In genomic region chr1:168687796-168688195, GRCh38 we compare ENCODE assay signal across 20 cellular contexts. TPM values are rescaled to one million over a fixed set of nuclear protein-coding genes. Genes with fewer than 3 reads are reported as not detected.
DNase-seq lines count a peak whose midpoint lies in the region; FAIRE-seq and TF ChIP-seq lines count a peak whose summit lies in the region.
"Had no signal": no experiment of that assay in that cellular context is flagged by ENCODE, and none has a peak within 500 bp of the region (broad histone marks: within the 10 kb centered on the region; RNA-seq: fewer than 3 reads in every experiment).

No MANE protein-coding gene starts in this region.

- H3K79me2 ChIP-seq in H1 (ENCODE audit: control insufficient read depth in 1 of 2, insufficient read depth in 2 of 2, low read length in 2 of 2) = no peaks in the 10 kb centered on the region

- no peak overlapping the region for H4K91ac ChIP-seq in H1 (replicated peaks; ENCODE audit: insufficient read length, low read length)

- H2AK5ac ChIP-seq in H1 (ENCODE audit: low read depth, low read length) = no peak overlapping the region

- no peaks in the 10 kb centered on the region for H4K20me1 ChIP-seq in H1 (replicated peaks in 1 of 2; ENCODE audit: control insufficient read depth in 1 of 2, insufficient read depth in 2 of 2, low read length in 2 of 2)

- no peak overlapping the region for H3K4ac ChIP-seq in H1 (replicated peaks; ENCODE audit: insufficient read length, low read depth, low read length)

- TF ChIP-seq EP300 in Ishikawa (IDR thresholded peaks at IDR 0.05; ENCODE audit: borderline replicate concordance) (no peak), H1 (IDR thresholded peaks at IDR 0.05; ENCODE audit: borderline replicate concordance in 1 of 2, low read depth in 2 of 2, low read length in 2 of 2) (no peak)

- no peaks in the 10 kb centered on the region for H3K27me3 Mint-ChIP-seq in progenitor cell of endocrine pancreas
- H3K27me3 Mint-ChIP-seq: activated CD4-positive, alpha-beta memory T cell treated with anti-CD3 and anti-CD28 coated beads, Interleukin-2, amount 10 ng/mL, durations not matched to agents 7 days and 5 days had no signal

- WGBS in H1 (ENCODE audit: extremely low coverage in 1 of 2, insufficient coverage in 1 of 2, insufficient read length in 1 of 2, insufficient replicate concordance in 2 of 2, low coverage in 1 of 2, low lambda C conversion rate in 2 of 2, missing lambda C conversion rate in 1 of 2), 2 experiments = 85% methylated on average over 3 of the region's 3 CpGs; no CpG with 5 or more reads in 1 of the 2 experiments

- H3K27ac Mint-ChIP-seq in progenitor cell of endocrine pancreas = no peak overlapping the region
- H3K27ac Mint-ChIP-seq: activated CD4-positive, alpha-beta memory T cell treated with anti-CD3 and anti-CD28 coated beads, Interleukin-2, amount 10 ng/mL, durations not matched to agents 7 days and 5 days; CD8-positive, alpha-beta memory T cell had no signal

- no peak overlapping the region for H3K4me2 ChIP-seq in H1 (ENCODE audit: insufficient read depth in 1 of 2, low read depth in 2 of 2, low read length in 2 of 2)

- H2BK20ac ChIP-seq in H1 (ENCODE audit: low read length) = no peak overlapping the region

- no peak overlapping the region for H3K27ac ChIP-seq in H1 (ENCODE audit: low read depth, low read length)
- H3K27ac ChIP-seq: gastrocnemius medialis, HL-60, neutrophil, thoracic aorta had no signal

- no peak overlapping the region for H2BK5ac ChIP-seq in H1 (ENCODE audit: low read depth, low read length)

- peaks cover 3% of the 10 kb centered on the region for H3K9me3 Mint-ChIP-seq in progenitor cell of endocrine pancreas (ENCODE audit: low read depth)

- no peak overlapping the region for H4K5ac ChIP-seq in H1 (ENCODE audit: insufficient read length, low read depth, low read length)

- no peak overlapping the region for H2AFZ ChIP-seq in H1 (ENCODE audit: low read length)

- TF ChIP-seq RAD21 in Ishikawa (IDR thresholded peaks at IDR 0.05; ENCODE audit: low read depth) = peak; percentile 30; the same call in 1 of the 2 replicates
- TF ChIP-seq RAD21 in H1 (IDR thresholded peaks at IDR 0.05 in 1 of 2, conservative IDR thresholded peaks at IDR 0.05 in 1 of 2; ENCODE audit: low read depth in 2 of 2, low read length in 2 of 2) = peak; percentile 58 to 62

- CTCF ChIA-PET in H1 (lab: Charles Lee; ENCODE audit: partially characterized antibody) = interaction anchor here (1.1 to 1.3 kb wide), 3 partner anchors 12 to 14 kb away, joined by 4 read pairs; no protein-coding TSS in a partner anchor

- no peak overlapping the region for H3K9ac ChIP-seq in H1 (replicated peaks in 1 of 4; ENCODE audit: extremely low read depth in 1 of 4, low read depth in 3 of 4, low read length in 3 of 4)

- H3K4me1 Mint-ChIP-seq in progenitor cell of endocrine pancreas (ENCODE audit: low read depth) = peaks cover 14% of the 10 kb centered on the region
- H3K4me1 Mint-ChIP-seq: activated CD4-positive, alpha-beta memory T cell treated with anti-CD3 and anti-CD28 coated beads, Interleukin-2, amount 10 ng/mL, durations not matched to agents 7 days and 5 days; CD8-positive, alpha-beta memory T cell had no signal

- no peaks in the 10 kb centered on the region for H3K23me2 ChIP-seq in H1 (ENCODE audit: low read depth, low read length)

- POLR2A ChIA-PET in H1 (lab: Charles Lee; ENCODE audit: partially characterized antibody) = no interaction called here

- no peak for FAIRE-seq in H1 (lab: Jason Lieb, UNC)

- no peaks in the 10 kb centered on the region for H3K36me3 ChIP-seq in H1 (ENCODE audit: control insufficient read depth in 2 of 4, insufficient read depth in 4 of 4, low read length in 3 of 4)
- H3K36me3 ChIP-seq: gastrocnemius medialis, neutrophil, thoracic aorta had no signal

- no peak overlapping the region for H3K14ac ChIP-seq in H1 (ENCODE audit: insufficient read length)

- TF ChIP-seq CTCF in H1 (IDR thresholded peaks at IDR 0.05; ENCODE audit: control extremely low read depth in 1 of 3, insufficient read depth in 1 of 3, low read depth in 1 of 3, low read length in 3 of 3) (peak in 2 of 3 experiments; percentile 30; a peak in 2 of 4 replicates), progenitor cell of endocrine pancreas (IDR thresholded peaks at IDR 0.05; ENCODE audit: unreplicated experiment) (peak; percentile 29)

- no peaks in the 10 kb centered on the region for H3K4me1 ChIP-seq in H1 (replicated peaks in 1 of 4; ENCODE audit: control insufficient read depth in 3 of 4, insufficient read depth in 4 of 4, low read length in 3 of 4)
- H3K4me1 ChIP-seq: gastrocnemius medialis had no signal

- H3K4me3 ChIP-seq in H1 (ENCODE audit: extremely low read depth in 1 of 4, insufficient read depth in 2 of 4, low read depth in 3 of 4, low read length in 4 of 4) = no peak overlapping the region
- H3K4me3 ChIP-seq: gastrocnemius medialis, thoracic aorta had no signal

- DNase-seq in DMS53 (lab: John Stamatoyannopoulos, UW) (peak; percentile 40), DMS53 treated with DMSO at 0.1 percent for 48 hours (lab: John Stamatoyannopoulos, UW; ENCODE audit: unreplicated experiment) (no peak), H1 (ENCODE audit: low read depth in 1 of 2, low spot score in 2 of 2) (no peak), progenitor cell of endocrine pancreas (ENCODE audit: low spot score, unreplicated experiment) (no peak), AML-193 (lab: John Stamatoyannopoulos, UW) (no peak), mucosa of gallbladder (ENCODE audit: low spot score) (no peak)
- DNase-seq in stimulated activated CD4-positive, alpha-beta T cell treated with anti-CD3 and anti-CD28 coated beads, Interleukin-2, amount 100 ng/mL, for 24 hours = no peak
- DNase-seq: activated CD4-positive, alpha-beta memory T cell treated with anti-CD3 and anti-CD28 coated beads, Interleukin-2, amount 10 ng/mL, durations not matched to agents 7 days and 5 days; CD8-positive, alpha-beta memory T cell; central memory CD4-positive, alpha-beta T cell; gastrocnemius medialis; Kasumi-1; NCI-H1436; NCI-H446 treated with DMSO at 0.1 percent for 48 hours; stimulated activated CD4-positive, alpha-beta T cell treated with anti-CD3 and anti-CD28 coated beads, Interleukin-4, amount 100 ng/mL, for 4 hours had no signal

- H3K18ac ChIP-seq in H1 (ENCODE audit: extremely low read depth, low read length) = no peak overlapping the region

- H3K27me3 ChIP-seq in H1 (replicated peaks in 1 of 4; ENCODE audit: control insufficient read depth in 3 of 4, extremely low read depth in 1 of 4, insufficient read depth in 3 of 4, low read length in 3 of 4) = no peaks in the 10 kb centered on the region
- H3K27me3 ChIP-seq: gastrocnemius medialis, neutrophil had no signal

- H2BK15ac ChIP-seq in H1 (ENCODE audit: low read length) = no peak overlapping the region

- H2BK12ac ChIP-seq in H1 (ENCODE audit: low read depth, low read length) = no peak overlapping the region

- no peak for TF ChIP-seq POLR2A in H1 (IDR thresholded peaks at IDR 0.05; ENCODE audit: control extremely low read depth in 1 of 2, low read depth in 2 of 2, low read length in 2 of 2)

- H4K8ac ChIP-seq in H1 (ENCODE audit: extremely low read depth, insufficient read depth, low read length) = no peak overlapping the region

- H3K56ac ChIP-seq in H1 (replicated peaks; ENCODE audit: insufficient read length, low read depth, low read length) = no peak overlapping the region

- H3K23ac ChIP-seq in H1 (ENCODE audit: insufficient read length) = no peak overlapping the region

- no peak overlapping the region for H2BK120ac ChIP-seq in H1 (replicated peaks; ENCODE audit: low read depth, low read length)

- H3K79me1 ChIP-seq in H1 (ENCODE audit: low read depth, low read length) = no peaks in the 10 kb centered on the region

- H3K36me3 Mint-ChIP-seq in progenitor cell of endocrine pancreas (ENCODE audit: insufficient read depth) = no peaks in the 10 kb centered on the region

- no peaks in the 10 kb centered on the region for H3K9me3 ChIP-seq in H1 (ENCODE audit: insufficient read depth in 2 of 2, low read depth in 1 of 2, low read length in 1 of 2)
- H3K9me3 ChIP-seq: gastrocnemius medialis, neutrophil, thoracic aorta had no signal

- no peak overlapping the region for H3K4me3 Mint-ChIP-seq in progenitor cell of endocrine pancreas (ENCODE audit: low read depth)
- H3K4me3 Mint-ChIP-seq: activated CD4-positive, alpha-beta memory T cell treated with anti-CD3 and anti-CD28 coated beads, Interleukin-2, amount 10 ng/mL, durations not matched to agents 7 days and 5 days; CD8-positive, alpha-beta memory T cell had no signal

TF ChIP-seq in Ishikawa, 13 proteins besides CTCF, POLR2A, EP300 and RAD21 (continues in another document):
- TF ChIP-seq YY1 (IDR thresholded peaks at IDR 0.05; ENCODE audit: low read depth) (no peak), ZBTB7A (IDR thresholded peaks at IDR 0.05; ENCODE audit: low read depth) (no peak), EGR1 (IDR thresholded peaks at IDR 0.05) (no peak), FOXM1 (IDR thresholded peaks at IDR 0.05; ENCODE audit: borderline replicate concordance, low read depth) (no peak), MAX (IDR thresholded peaks at IDR 0.05) (no peak), TEAD4 (IDR thresholded peaks at IDR 0.05) (no peak)

TF ChIP-seq in H1, 55 proteins besides CTCF, POLR2A, EP300 and RAD21 (continues in another document):
- TF ChIP-seq SP2 (IDR thresholded peaks at IDR 0.05; ENCODE audit: low read length) (no peak), RXRA (IDR thresholded peaks at IDR 0.05; ENCODE audit: insufficient read depth, low read depth, low read length) (no peak), ATF3 (IDR thresholded peaks at IDR 0.05; ENCODE audit: insufficient read depth, low read depth, low read length) (no peak), ZNF274 (IDR thresholded peaks at IDR 0.05; ENCODE audit: borderline replicate concordance, extremely low read depth, low read length) (no peak), CBX5 (IDR thresholded peaks at IDR 0.05; ENCODE audit: low read depth, low read length) (no peak), SP1 (IDR thresholded peaks at IDR 0.05; ENCODE audit: low read depth, low read length) (no peak), GTF2F1 (IDR thresholded peaks at IDR 0.05; ENCODE audit: borderline replicate concordance, low read depth, low read length) (no peak)

RNA-seq across cellular contexts. Expression of gene DPT, which starts 41.2 kb away (rescaled TPM):
- not detected in 2 replicates for total RNA-seq in H1 (2021; fragmentation: NEBNext Ultra II Directional; extraction: Animal tissue kit (Norgen Biotek cat#: 25700))
- polyA plus RNA-seq in H1 (2011; rRNA removed) = not detected in 2 replicates
- not detected for polyA plus RNA-seq in H1 (2011; cell fraction: cytosol; rRNA removed)
- not detected for polyA plus RNA-seq in H1 (2011; cell fraction: nucleus; rRNA removed)
- polyA plus RNA-seq in H1 (2012, experiment 1 of 2) = not detected in 4 replicates
- not detected for polyA plus RNA-seq in H1 (2012, experiment 2 of 2)
- polyA plus RNA-seq in H1 (2013, experiment 1 of 2) = not detected
- polyA plus RNA-seq in H1 (2013, experiment 2 of 2) = not detected
- not detected in 2 replicates for polyA minus RNA-seq in H1 (2011; rRNA and poly(A)+ RNA removed)
- not detected for polyA minus RNA-seq in H1 (2011; cell fraction: cytosol; rRNA and poly(A)+ RNA removed)
- polyA minus RNA-seq in H1 (2011; cell fraction: nucleus; rRNA and poly(A)+ RNA removed) = not detected
- not detected in 2 replicates for total RNA-seq in progenitor cell of endocrine pancreas
- 30.7 TPM for total RNA-seq in mucosa of gallbladder
- total RNA-seq: A172; activated CD4-positive, alpha-beta memory T cell treated with anti-CD3 and anti-CD28 coated beads, Interleukin-2, amount 10 ng/mL, durations not matched to agents 7 days and 5 days; CD8-positive, alpha-beta memory T cell had no signal
- polyA plus RNA-seq: CD8-positive, alpha-beta memory T cell had no signal

Comparison
In these comparisons a context has a peak if more than half of its experiments do, and no peak if none do; other contexts are left out.
1. RNA of gene DPT, which starts 41.2 kb away (total RNA-seq): 30.7 TPM in mucosa of gallbladder (single experiment); not detected in H1 and not detected in progenitor cell of endocrine pancreas; every median in the first group is over 10 times any median in the second.